ENCODE assay signal across 8 cellular contexts in the genomic region with DNA sequence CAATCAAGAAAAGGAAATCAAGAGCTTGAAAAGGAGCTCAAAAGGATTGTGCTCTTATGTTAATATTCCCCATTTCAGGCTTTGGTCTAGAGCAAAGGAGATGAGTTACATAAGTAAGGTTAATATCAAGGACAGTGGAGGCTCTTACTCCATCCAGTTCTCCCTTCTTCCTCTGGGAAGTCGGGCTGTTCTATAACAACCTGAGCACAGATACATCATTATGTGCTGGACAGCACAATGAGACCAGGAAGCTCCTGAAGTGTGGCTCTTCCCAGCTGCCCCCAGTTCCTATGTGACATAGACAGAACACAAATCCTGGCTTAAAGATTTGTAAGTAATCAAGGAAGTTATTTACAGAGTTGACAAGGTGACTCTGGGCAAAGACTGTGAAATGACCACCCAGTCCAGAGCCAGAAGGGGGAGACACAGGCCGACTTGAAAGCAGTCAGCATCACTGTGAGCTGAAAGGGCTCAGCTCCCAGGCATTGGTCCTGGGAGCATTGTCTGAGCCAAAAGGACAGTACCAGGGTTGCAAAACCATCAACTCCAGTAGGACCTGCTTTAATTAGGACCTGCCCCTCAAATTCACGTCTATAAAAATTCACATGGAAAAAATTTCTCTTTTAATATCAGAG.
DNase-seq lines count a peak whose midpoint lies in the region; TF ChIP-seq lines count a peak whose summit lies in the region.

No MANE protein-coding gene starts in this region.

- no peaks in the 10 kb centered on the region for H3K36me3 Mint-ChIP-seq in type B pancreatic cell

- H3K27me3 Mint-ChIP-seq in type B pancreatic cell: no peaks in the 10 kb centered on the region

- peak; percentile 21 for DNase-seq in DMS53 (lab: John Stamatoyannopoulos, UW)
- DNase-seq in DMS53 treated with DMSO at 0.1 percent for 48 hours (lab: John Stamatoyannopoulos, UW; ENCODE audit: unreplicated experiment): no peak
- peak; percentile 24 for DNase-seq in NCI-H1694 (lab: John Stamatoyannopoulos, UW)
- DNase-seq in brain pericyte (ENCODE audit: low read depth, low spot score): peak; percentile 33
- peak; percentile 53 for DNase-seq in kidney tubule cell (ENCODE audit: low spot score)
- DNase-seq in type B pancreatic cell (ENCODE audit: extremely low spot score, unreplicated experiment): no peak
- DNase-seq in activated gamma-delta T cell treated with Interleukin-2 at 50 U/mL for 16 hours: no peak
- no peak for DNase-seq in NCI-H510A treated with DMSO at 0.1 percent for 48 hours (lab: John Stamatoyannopoulos, UW)

- no peak overlapping the region for H3K27ac Mint-ChIP-seq in type B pancreatic cell

- no peaks in the 10 kb centered on the region for H3K4me1 Mint-ChIP-seq in type B pancreatic cell (ENCODE audit: unreplicated experiment)

- no peaks in the 10 kb centered on the region for H3K9me3 Mint-ChIP-seq in type B pancreatic cell

- H3K4me3 Mint-ChIP-seq in type B pancreatic cell: no peak overlapping the region

- peak; percentile 79 for TF ChIP-seq CTCF in type B pancreatic cell (conservative IDR thresholded peaks at IDR 0.05)

Comparison
In these comparisons a context has a peak if more than half of its experiments do, and no peak if none do; other contexts are left out.
1. DNase-seq: peak in DMS53 (single experiment), NCI-H1694 (single experiment), brain pericyte (single experiment) and kidney tubule cell (single experiment); none in DMS53 treated with DMSO at 0.1 percent for 48 hours (single experiment), type B pancreatic cell (single experiment), activated gamma-delta T cell treated with Interleukin-2 at 50 U/mL for 16 hours (single experiment) and NCI-H510A treated with DMSO at 0.1 percent for 48 hours (single experiment).